Comparison of ENCODE assay signal across 1 cellular context in the genomic region with DNA sequence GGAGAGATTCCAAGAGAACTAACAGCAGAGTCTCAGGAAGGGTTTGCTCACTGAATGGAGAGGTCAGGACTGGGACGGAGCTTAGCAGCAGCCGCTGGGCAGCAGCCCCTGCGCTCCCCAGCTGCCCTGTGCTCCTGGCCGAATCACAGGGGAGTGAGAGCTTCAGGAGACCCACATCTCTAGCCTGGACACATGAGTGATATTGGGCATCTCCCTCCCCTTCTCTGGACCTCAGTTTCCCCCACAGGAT.
TF ChIP-seq lines count a peak whose summit lies in the region.

No MANE protein-coding gene starts in this region.

TF ChIP-seq in K562, 482 proteins besides CTCF, POLR2A, EP300 and RAD21:
- TF ChIP-seq RBM22 (IDR thresholded peaks at IDR 0.05; ENCODE audit: low read depth, low read length, poor library complexity, severe bottlenecking) (no peak), RBM25 (IDR thresholded peaks at IDR 0.05; ENCODE audit: low read depth, low read length, severe bottlenecking) (no peak), SAFB (IDR thresholded peaks at IDR 0.05; ENCODE audit: borderline replicate concordance, low read depth, low read length) (no peak), MAFG (tag; conservative IDR thresholded peaks at IDR 0.05) (no peak), KHSRP (IDR thresholded peaks at IDR 0.05) (no peak), BRF1 (IDR thresholded peaks at IDR 0.05; ENCODE audit: borderline replicate concordance, extremely low read depth, insufficient read length) (no peak), HNRNPLL (IDR thresholded peaks at IDR 0.05; ENCODE audit: low read depth, low read length, poor library complexity, severe bottlenecking) (no peak), PYGO2 (tag; IDR thresholded peaks at IDR 0.05) (no peak), GTF2E2 (tag; IDR thresholded peaks at IDR 0.05) (no peak), PML (IDR thresholded peaks at IDR 0.05; ENCODE audit: low read length) (no peak), RBM15 (IDR thresholded peaks at IDR 0.05; ENCODE audit: insufficient read depth, low read length) (no peak), PRMT5 (CRISPR knock-in tag; IDR thresholded peaks at IDR 0.05) (no peak), SAFB2 (IDR thresholded peaks at IDR 0.05; ENCODE audit: borderline replicate concordance, low read depth, low read length, severe bottlenecking) (no peak)
- TF ChIP-seq, protein P1, sequence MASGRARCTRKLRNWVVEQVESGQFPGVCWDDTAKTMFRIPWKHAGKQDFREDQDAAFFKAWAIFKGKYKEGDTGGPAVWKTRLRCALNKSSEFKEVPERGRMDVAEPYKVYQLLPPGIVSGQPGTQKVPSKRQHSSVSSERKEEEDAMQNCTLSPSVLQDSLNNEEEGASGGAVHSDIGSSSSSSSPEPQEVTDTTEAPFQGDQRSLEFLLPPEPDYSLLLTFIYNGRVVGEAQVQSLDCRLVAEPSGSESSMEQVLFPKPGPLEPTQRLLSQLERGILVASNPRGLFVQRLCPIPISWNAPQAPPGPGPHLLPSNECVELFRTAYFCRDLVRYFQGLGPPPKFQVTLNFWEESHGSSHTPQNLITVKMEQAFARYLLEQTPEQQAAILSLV (tag; IDR thresholded peaks at IDR 0.05): no peak
- TF ChIP-seq, protein P2, sequence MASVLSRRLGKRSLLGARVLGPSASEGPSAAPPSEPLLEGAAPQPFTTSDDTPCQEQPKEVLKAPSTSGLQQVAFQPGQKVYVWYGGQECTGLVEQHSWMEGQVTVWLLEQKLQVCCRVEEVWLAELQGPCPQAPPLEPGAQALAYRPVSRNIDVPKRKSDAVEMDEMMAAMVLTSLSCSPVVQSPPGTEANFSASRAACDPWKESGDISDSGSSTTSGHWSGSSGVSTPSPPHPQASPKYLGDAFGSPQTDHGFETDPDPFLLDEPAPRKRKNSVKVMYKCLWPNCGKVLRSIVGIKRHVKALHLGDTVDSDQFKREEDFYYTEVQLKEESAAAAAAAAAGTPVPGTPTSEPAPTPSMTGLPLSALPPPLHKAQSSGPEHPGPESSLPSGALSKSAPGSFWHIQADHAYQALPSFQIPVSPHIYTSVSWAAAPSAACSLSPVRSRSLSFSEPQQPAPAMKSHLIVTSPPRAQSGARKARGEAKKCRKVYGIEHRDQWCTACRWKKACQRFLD (CRISPR knock-in tag; IDR thresholded peaks at IDR 0.05): no peak
- TF ChIP-seq, protein P3, sequence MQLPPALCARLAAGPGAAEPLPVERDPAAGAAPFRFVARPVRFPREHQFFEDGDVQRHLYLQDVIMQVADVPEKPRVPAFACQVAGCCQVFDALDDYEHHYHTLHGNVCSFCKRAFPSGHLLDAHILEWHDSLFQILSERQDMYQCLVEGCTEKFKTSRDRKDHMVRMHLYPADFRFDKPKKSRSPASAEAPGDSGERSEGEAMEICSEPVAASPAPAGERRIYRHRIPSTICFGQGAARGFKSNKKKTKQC (CRISPR knock-in tag; IDR thresholded peaks at IDR 0.05): no peak
- TF ChIP-seq, protein P4, sequence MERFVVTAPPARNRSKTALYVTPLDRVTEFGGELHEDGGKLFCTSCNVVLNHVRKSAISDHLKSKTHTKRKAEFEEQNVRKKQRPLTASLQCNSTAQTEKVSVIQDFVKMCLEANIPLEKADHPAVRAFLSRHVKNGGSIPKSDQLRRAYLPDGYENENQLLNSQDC (CRISPR knock-in tag; IDR thresholded peaks at IDR 0.05): no peak
- TF ChIP-seq, protein P5, sequence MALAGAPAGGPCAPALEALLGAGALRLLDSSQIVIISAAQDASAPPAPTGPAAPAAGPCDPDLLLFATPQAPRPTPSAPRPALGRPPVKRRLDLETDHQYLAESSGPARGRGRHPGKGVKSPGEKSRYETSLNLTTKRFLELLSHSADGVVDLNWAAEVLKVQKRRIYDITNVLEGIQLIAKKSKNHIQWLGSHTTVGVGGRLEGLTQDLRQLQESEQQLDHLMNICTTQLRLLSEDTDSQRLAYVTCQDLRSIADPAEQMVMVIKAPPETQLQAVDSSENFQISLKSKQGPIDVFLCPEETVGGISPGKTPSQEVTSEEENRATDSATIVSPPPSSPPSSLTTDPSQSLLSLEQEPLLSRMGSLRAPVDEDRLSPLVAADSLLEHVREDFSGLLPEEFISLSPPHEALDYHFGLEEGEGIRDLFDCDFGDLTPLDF (CRISPR knock-in tag; IDR thresholded peaks at IDR 0.05): no peak
- TF ChIP-seq, protein P6, sequence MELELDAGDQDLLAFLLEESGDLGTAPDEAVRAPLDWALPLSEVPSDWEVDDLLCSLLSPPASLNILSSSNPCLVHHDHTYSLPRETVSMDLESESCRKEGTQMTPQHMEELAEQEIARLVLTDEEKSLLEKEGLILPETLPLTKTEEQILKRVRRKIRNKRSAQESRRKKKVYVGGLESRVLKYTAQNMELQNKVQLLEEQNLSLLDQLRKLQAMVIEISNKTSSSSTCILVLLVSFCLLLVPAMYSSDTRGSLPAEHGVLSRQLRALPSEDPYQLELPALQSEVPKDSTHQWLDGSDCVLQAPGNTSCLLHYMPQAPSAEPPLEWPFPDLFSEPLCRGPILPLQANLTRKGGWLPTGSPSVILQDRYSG (tag; conservative IDR thresholded peaks at IDR 0.05; ENCODE audit: low read depth): no peak
- TF ChIP-seq, protein P7, sequence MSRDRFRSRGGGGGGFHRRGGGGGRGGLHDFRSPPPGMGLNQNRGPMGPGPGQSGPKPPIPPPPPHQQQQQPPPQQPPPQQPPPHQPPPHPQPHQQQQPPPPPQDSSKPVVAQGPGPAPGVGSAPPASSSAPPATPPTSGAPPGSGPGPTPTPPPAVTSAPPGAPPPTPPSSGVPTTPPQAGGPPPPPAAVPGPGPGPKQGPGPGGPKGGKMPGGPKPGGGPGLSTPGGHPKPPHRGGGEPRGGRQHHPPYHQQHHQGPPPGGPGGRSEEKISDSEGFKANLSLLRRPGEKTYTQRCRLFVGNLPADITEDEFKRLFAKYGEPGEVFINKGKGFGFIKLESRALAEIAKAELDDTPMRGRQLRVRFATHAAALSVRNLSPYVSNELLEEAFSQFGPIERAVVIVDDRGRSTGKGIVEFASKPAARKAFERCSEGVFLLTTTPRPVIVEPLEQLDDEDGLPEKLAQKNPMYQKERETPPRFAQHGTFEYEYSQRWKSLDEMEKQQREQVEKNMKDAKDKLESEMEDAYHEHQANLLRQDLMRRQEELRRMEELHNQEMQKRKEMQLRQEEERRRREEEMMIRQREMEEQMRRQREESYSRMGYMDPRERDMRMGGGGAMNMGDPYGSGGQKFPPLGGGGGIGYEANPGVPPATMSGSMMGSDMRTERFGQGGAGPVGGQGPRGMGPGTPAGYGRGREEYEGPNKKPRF (IDR thresholded peaks at IDR 0.05; ENCODE audit: low read depth, low read length): no peak
